ENCODE assay signal across 15 cellular contexts in the genomic region with DNA sequence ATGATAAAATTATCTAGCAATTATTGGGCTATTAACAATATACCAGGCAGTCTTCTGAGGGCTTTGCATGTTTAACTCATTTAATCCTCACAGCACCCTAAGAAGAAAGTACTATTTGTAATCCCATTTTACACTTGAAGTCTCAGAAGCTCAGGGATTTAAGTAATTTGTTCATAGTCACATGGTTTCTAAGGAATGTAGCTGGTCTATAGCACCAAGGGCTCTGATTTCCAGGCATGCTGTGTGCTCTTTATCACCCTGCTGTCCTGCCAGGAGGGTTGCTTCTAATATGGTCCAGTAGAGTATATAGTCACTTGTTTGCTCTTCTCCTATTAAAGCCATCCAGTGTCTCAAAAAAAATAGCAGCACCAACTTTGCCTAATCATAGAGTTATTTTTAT.
"Had no signal": no experiment of that assay in that cellular context is flagged by ENCODE, and none has a peak within 500 bp of the region (broad histone marks: within the 10 kb centered on the region; RNA-seq: fewer than 3 reads in every experiment).

No MANE protein-coding gene starts in this region.

- H3K4me1 ChIP-seq: esophagus muscularis mucosa, gastrocnemius medialis, stomach had no signal

- H3K27me3 ChIP-seq: esophagus muscularis mucosa, gastrocnemius medialis, ovary, stomach had no signal

- H3K9me3 ChIP-seq: esophagus muscularis mucosa, gastrocnemius medialis, ovary, stomach had no signal

- H3K4me3 ChIP-seq: esophagus muscularis mucosa, gastrocnemius medialis, ovary, stomach had no signal

- DNase-seq: effector memory CD8-positive, alpha-beta T cell; gastrocnemius medialis; kidney glomerular epithelial cell; naive thymus-derived CD4-positive, alpha-beta T cell; nephron progenitor cell; ovary; right cardiac atrium; small intestine; stimulated activated CD4-positive, alpha-beta T cell treated with anti-CD3 and anti-CD28 coated beads, Interleukin-12 subunit alpha, Interleukin-12 subunit beta, amount 100 ng/mL, for 4 hours; stimulated activated naive CD4-positive, alpha-beta T cell; stomach; substantia nigra; trophoblast cell had no signal

- H3K27ac ChIP-seq: epithelial cell of prostate, esophagus muscularis mucosa, gastrocnemius medialis, ovary, stomach had no signal

- H3K36me3 ChIP-seq: esophagus muscularis mucosa, gastrocnemius medialis, ovary, stomach had no signal
